ENCODE assay signal across 1 cellular context in genomic region chr1:69913967-69914366, GRCh38.
TF ChIP-seq lines count a peak whose summit lies in the region.

No MANE protein-coding gene starts in this region.

TF ChIP-seq in SK-N-SH, 30 proteins besides CTCF, POLR2A, EP300 and RAD21 (continued from another document):
- TF ChIP-seq REST (IDR thresholded peaks at IDR 0.05; ENCODE audit: low read depth, low read length) (no peak), TEAD4 (IDR thresholded peaks at IDR 0.05; ENCODE audit: borderline replicate concordance, insufficient read depth) (no peak), IRF3 (IDR thresholded peaks at IDR 0.05; ENCODE audit: low read depth, low read length) (no peak), SIN3A (IDR thresholded peaks at IDR 0.05; ENCODE audit: borderline replicate concordance, low read depth, low read length) (no peak), PBX3 (IDR thresholded peaks at IDR 0.05) (peak; percentile 11; the same call in 1 of the 2 replicates), NRF1 (IDR thresholded peaks at IDR 0.05; ENCODE audit: low read depth, low read length) (no peak)
